ENCODE assay signal across 8 cellular contexts in genomic region chr2:27095745-27096651, GRCh38. TPM values are rescaled to one million over a fixed set of nuclear protein-coding genes. Genes with fewer than 3 reads are reported as not detected.
DNase-seq lines count a peak whose midpoint lies in the region; ATAC-seq and TF ChIP-seq lines count a peak whose summit lies in the region.

No MANE protein-coding gene starts in this region.

- TF ChIP-seq CTCF in astrocyte of the spinal cord (IDR thresholded peaks at IDR 0.05; ENCODE audit: low read depth, low read length) (no peak), retinal pigment epithelial cell (conservative IDR thresholded peaks at IDR 0.05; ENCODE audit: low read depth, low read length) (no peak)

- no peaks in the 10 kb centered on the region for H3K27me3 ChIP-seq in iPS-15b (ENCODE audit: control insufficient read depth, insufficient read depth, low read length)

- no peaks in the 10 kb centered on the region for H3K4me1 ChIP-seq in iPS-15b (ENCODE audit: control insufficient read depth, insufficient read depth, low read length)

- H3K9ac ChIP-seq in iPS-15b (ENCODE audit: low read depth, low read length): peak overlapping the region; percentile 9

- H3K36me3 ChIP-seq in iPS-15b (ENCODE audit: control insufficient read depth, insufficient read depth, low read length): no peaks in the 10 kb centered on the region

- peak; percentile 65 for ATAC-seq in HG02798 (IDR thresholded peaks at IDR 0.05; ENCODE audit: poor library complexity, unreplicated experiment)

- in situ Hi-C loops in astrocyte of the spinal cord (cut with HindIII; ENCODE audit: low sequenced_read_pairs): no loop called here

- DNase-seq in DMS114 treated with DMSO at 0.1 percent for 48 hours (lab: John Stamatoyannopoulos, UW; ENCODE audit: unreplicated experiment) (peak; percentile 7), RKO (ENCODE audit: low spot score) (peak; percentile 36), astrocyte of the spinal cord (ENCODE audit: low read depth, low spot score) (peak; percentile 44), retinal pigment epithelial cell (ENCODE audit: low read depth) (no peak), mesenteric fat pad (ENCODE audit: low spot score) (no peak)
- DNase-seq in NK-92 treated with Interleukin-12 subunit alpha and Interleukin-12 subunit beta, amount 100 ng/mL, for 24 hours (lab: John Stamatoyannopoulos, UW): no peak

- no peaks in the 10 kb centered on the region for H3K9me3 ChIP-seq in iPS-15b (ENCODE audit: control insufficient read depth, insufficient read depth, low read length)

- H3K4me3 ChIP-seq in astrocyte of the spinal cord (ENCODE audit: low read depth, low read length): peak overlapping the region; percentile 16
- H3K4me3 ChIP-seq in iPS-15b (ENCODE audit: low read depth, low read length): peak overlapping the region; percentile 22
- peak overlapping the region; percentile 52 for H3K4me3 ChIP-seq in retinal pigment epithelial cell (ENCODE audit: low read length)

RNA-seq across cellular contexts. Expression of gene KHK, which starts 9.4 kb away (rescaled TPM):
- total RNA-seq in mesenteric fat pad: 4.7 TPM

RNA-seq across cellular contexts. Expression of gene EMILIN1, which starts 17.6 kb away (rescaled TPM):
- total RNA-seq in mesenteric fat pad: 77.4 TPM

RNA-seq across cellular contexts. Expression of gene CGREF1, which starts 22.9 kb away (rescaled TPM):
- 11.0 TPM for total RNA-seq in mesenteric fat pad

RNA-seq across cellular contexts. Expression of gene OST4, which starts 24.5 kb away (rescaled TPM):
- total RNA-seq in mesenteric fat pad: 275 TPM

RNA-seq across cellular contexts. Expression of gene ABHD1, which starts 27.6 kb away (rescaled TPM):
- total RNA-seq in mesenteric fat pad: not detected

Comparison
In these comparisons a context has a peak if more than half of its experiments do, and no peak if none do; other contexts are left out.
1. DNase-seq: peak in DMS114 treated with DMSO at 0.1 percent for 48 hours (single experiment), RKO (single experiment) and astrocyte of the spinal cord (single experiment); none in retinal pigment epithelial cell (single experiment), mesenteric fat pad (single experiment) and NK-92 treated with Interleukin-12 subunit alpha and Interleukin-12 subunit beta, amount 100 ng/mL, for 24 hours (single experiment).
2. Peak in every context shown above with its lines, with median percentiles within 50 percentile points of each other: H3K4me3 ChIP-seq.